ENCODE assay signal across 16 cellular contexts in genomic region chr14:97198813-97199212, GRCh38.
DNase-seq lines count a peak whose midpoint lies in the region; ATAC-seq and TF ChIP-seq lines count a peak whose summit lies in the region.
"Had no signal": no experiment of that assay in that cellular context is flagged by ENCODE, and none has a peak within 500 bp of the region (broad histone marks: within the 10 kb centered on the region; RNA-seq: fewer than 3 reads in every experiment).

No MANE protein-coding gene starts in this region.

- H3K4me3 Mint-ChIP-seq in stimulated activated naive CD8-positive, alpha-beta T cell treated with anti-CD3 and anti-CD28 coated beads, Interleukin-15, Interleukin-2, amounts not matched to agents 100 ng/mL and 50 ng/mL, for 24 hours: no peak overlapping the region
- H3K4me3 Mint-ChIP-seq in activated CD8-positive, alpha-beta T cell treated with anti-CD3 and anti-CD28 coated beads, Interleukin-2, amount 10 ng/mL, durations not matched to agents 7 days and 5 days: no peak overlapping the region
- H3K4me3 Mint-ChIP-seq: CD8-positive, alpha-beta T cell had no signal

- H3K27ac Mint-ChIP-seq in stimulated activated naive CD8-positive, alpha-beta T cell treated with anti-CD3 and anti-CD28 coated beads, Interleukin-15, Interleukin-2, amounts not matched to agents 100 ng/mL and 50 ng/mL, for 24 hours: peak overlapping the region; percentile 26
- no peak overlapping the region for H3K27ac Mint-ChIP-seq in activated CD8-positive, alpha-beta T cell treated with anti-CD3 and anti-CD28 coated beads, Interleukin-2, amount 10 ng/mL, durations not matched to agents 7 days and 5 days
- H3K27ac Mint-ChIP-seq: CD8-positive, alpha-beta T cell had no signal

- POLR2A ChIA-PET in activated CD8-positive, alpha-beta T cell treated with anti-CD3 and anti-CD28 coated beads, Interleukin-2, amount 10 ng/mL, durations not matched to agents 7 days and 5 days (lab: Charles Lee): no interaction called here

- H3K4me1 Mint-ChIP-seq in stimulated activated naive CD8-positive, alpha-beta T cell treated with anti-CD3 and anti-CD28 coated beads, Interleukin-15, Interleukin-2, amounts not matched to agents 100 ng/mL and 50 ng/mL, for 24 hours (ENCODE audit: low read depth): no peaks in the 10 kb centered on the region
- H3K4me1 Mint-ChIP-seq in activated CD8-positive, alpha-beta T cell treated with anti-CD3 and anti-CD28 coated beads, Interleukin-2, amount 10 ng/mL, durations not matched to agents 7 days and 5 days (ENCODE audit: low read depth): peaks cover 3% of the 10 kb centered on the region

- DNase-seq in stimulated activated naive CD8-positive, alpha-beta T cell treated with anti-CD3 and anti-CD28 coated beads, Interleukin-15, Interleukin-2, amounts not matched to agents 100 U/mL and 50 U/mL, for 24 hours: no peak
- DNase-seq in NB4 (ENCODE audit: low read depth) (peak; percentile 22), middle frontal gyrus (ENCODE audit: extremely low spot score, low spot score) (no peak), OCI-M2 (lab: John Stamatoyannopoulos, UW; ENCODE audit: unreplicated experiment) (no peak)
- DNase-seq in activated CD8-positive, alpha-beta T cell treated with anti-CD3 and anti-CD28 coated beads, Interleukin-2, amount 10 ng/mL, durations not matched to agents 7 days and 5 days: peak; percentile 39
- DNase-seq: Calu3; CD8-positive, alpha-beta T cell; EL; NCI-H1105; NCI-H2081; NCI-H510A; NCI-H748 treated with DMSO at 0.1 percent for 48 hours; PC-9 had no signal

- peaks cover 14% of the 10 kb centered on the region for H3K9me3 Mint-ChIP-seq in stimulated activated naive CD8-positive, alpha-beta T cell treated with anti-CD3 and anti-CD28 coated beads, Interleukin-15, Interleukin-2, amounts not matched to agents 100 ng/mL and 50 ng/mL, for 24 hours
- H3K9me3 Mint-ChIP-seq in activated CD8-positive, alpha-beta T cell treated with anti-CD3 and anti-CD28 coated beads, Interleukin-2, amount 10 ng/mL, durations not matched to agents 7 days and 5 days (ENCODE audit: insufficient read depth): peaks cover 3% of the 10 kb centered on the region

- H3K36me3 Mint-ChIP-seq in stimulated activated naive CD8-positive, alpha-beta T cell treated with anti-CD3 and anti-CD28 coated beads, Interleukin-15, Interleukin-2, amounts not matched to agents 100 ng/mL and 50 ng/mL, for 24 hours (ENCODE audit: low read depth): peaks cover 8% of the 10 kb centered on the region
- no peaks in the 10 kb centered on the region for H3K36me3 Mint-ChIP-seq in activated CD8-positive, alpha-beta T cell treated with anti-CD3 and anti-CD28 coated beads, Interleukin-2, amount 10 ng/mL, durations not matched to agents 7 days and 5 days (ENCODE audit: low read depth)
- H3K36me3 Mint-ChIP-seq: CD8-positive, alpha-beta T cell had no signal

- CTCF ChIA-PET in activated CD8-positive, alpha-beta T cell treated with anti-CD3 and anti-CD28 coated beads, Interleukin-2, amount 10 ng/mL, durations not matched to agents 7 days and 5 days (lab: Charles Lee): no interaction called here

- H3K27me3 Mint-ChIP-seq in stimulated activated naive CD8-positive, alpha-beta T cell treated with anti-CD3 and anti-CD28 coated beads, Interleukin-15, Interleukin-2, amounts not matched to agents 100 ng/mL and 50 ng/mL, for 24 hours: peaks cover 7% of the 10 kb centered on the region
- peaks cover 4% of the 10 kb centered on the region for H3K27me3 Mint-ChIP-seq in activated CD8-positive, alpha-beta T cell treated with anti-CD3 and anti-CD28 coated beads, Interleukin-2, amount 10 ng/mL, durations not matched to agents 7 days and 5 days (ENCODE audit: low read depth)

- ATAC-seq in stimulated activated naive CD8-positive, alpha-beta T cell treated with anti-CD3 and anti-CD28 coated beads, Interleukin-15, Interleukin-2, amounts not matched to agents 100 U/mL and 50 U/mL, for 24 hours: no peak
- no peak for ATAC-seq in activated CD8-positive, alpha-beta T cell treated with anti-CD3 and anti-CD28 coated beads, Interleukin-2, amount 10 ng/mL, durations not matched to agents 7 days and 5 days
- no peak for ATAC-seq in esophagus mucosa
- ATAC-seq: CD8-positive, alpha-beta T cell had no signal

- no peak for TF ChIP-seq CTCF in NB4 (IDR thresholded peaks at IDR 0.05; ENCODE audit: low read depth, low read length)

- TF ChIP-seq POLR2A in NB4 (IDR thresholded peaks at IDR 0.05; ENCODE audit: extremely low read depth, insufficient read length): no peak

- no peak overlapping the region for H3K4me3 ChIP-seq in NB4 (ENCODE audit: low read depth, low read length)
- H3K4me3 ChIP-seq: BLaER1 treated with 17β-estradiol and CSF1 and Interleukin-3, amounts not matched to agents 10 nM and 100 nM; PC-9 had no signal

Comparison
In these comparisons a context has a peak if more than half of its experiments do, and no peak if none do; other contexts are left out.
1. DNase-seq: peak in NB4 (single experiment) and activated CD8-positive, alpha-beta T cell treated with anti-CD3 and anti-CD28 coated beads, Interleukin-2, amount 10 ng/mL, durations not matched to agents 7 days and 5 days (single experiment); none in stimulated activated naive CD8-positive, alpha-beta T cell treated with anti-CD3 and anti-CD28 coated beads, Interleukin-15, Interleukin-2, amounts not matched to agents 100 U/mL and 50 U/mL, for 24 hours (single experiment), middle frontal gyrus (single experiment) and OCI-M2 (single experiment).